1 cellular context compared by ENCODE assay signal in genomic region chr2:9763356-9764152, GRCh38.
TF ChIP-seq lines count a peak whose summit lies in the region.

No MANE protein-coding gene starts in this region.

TF ChIP-seq in K562, 482 proteins besides CTCF, POLR2A, EP300 and RAD21 (continued from another document):
- TF ChIP-seq CTCFL (IDR thresholded peaks at IDR 0.05; ENCODE audit: borderline replicate concordance, insufficient read depth, low read depth, low read length, poor library complexity, severe bottlenecking), result no peak
- TF ChIP-seq KLF10 (CRISPR knock-in tag; IDR thresholded peaks at IDR 0.05), result no peak
- TF ChIP-seq CREM (IDR thresholded peaks at IDR 0.05; ENCODE audit: low read depth), result peak; percentile 86
- 0 out of 2 replicates have a peak, but pooled peaks have one; percentile 27 for TF ChIP-seq NFIC (IDR thresholded peaks at IDR 0.05)
- no peak for TF ChIP-seq XRCC5 (IDR thresholded peaks at IDR 0.05; ENCODE audit: low read depth, low read length)
- no peak for TF ChIP-seq ZNF143 (CRISPR knock-in tag; IDR thresholded peaks at IDR 0.05)
- no peak for TF ChIP-seq ETS2 (tag; IDR thresholded peaks at IDR 0.05; ENCODE audit: borderline replicate concordance, poor library complexity, severe bottlenecking)
- TF ChIP-seq ZNF583 (CRISPR knock-in tag; IDR thresholded peaks at IDR 0.05), result no peak
- TF ChIP-seq MTA2 (IDR thresholded peaks at IDR 0.05; ENCODE audit: low read depth), result no peak
- peak; percentile 45; the same call in 1 of the 2 replicates for TF ChIP-seq TFAP4 (CRISPR knock-in tag; IDR thresholded peaks at IDR 0.05; ENCODE audit: borderline replicate concordance)
- no peak for TF ChIP-seq TFE3 (CRISPR knock-in tag; IDR thresholded peaks at IDR 0.05)
- no peak for TF ChIP-seq CBX2 (IDR thresholded peaks at IDR 0.05; ENCODE audit: insufficient read depth, low read length, poor library complexity, severe bottlenecking)
- no peak for TF ChIP-seq ZFP30 (CRISPR knock-in tag; IDR thresholded peaks at IDR 0.05; ENCODE audit: borderline replicate concordance)
- TF ChIP-seq UBTF (IDR thresholded peaks at IDR 0.05; ENCODE audit: borderline replicate concordance in 1 of 2, low read depth in 2 of 2, low read length in 2 of 2), result no peak
- TF ChIP-seq ZBTB26 (CRISPR knock-in tag; IDR thresholded peaks at IDR 0.05), result no peak
- TF ChIP-seq GATA2 (CRISPR knock-in tag; IDR thresholded peaks at IDR 0.05), result no peak
- TF ChIP-seq ZKSCAN1 (IDR thresholded peaks at IDR 0.05; ENCODE audit: low read depth, low read length), result peak; percentile 59; the same call in 1 of the 2 replicates
- no peak for TF ChIP-seq HMGXB4 (CRISPR knock-in tag; IDR thresholded peaks at IDR 0.05)
- TF ChIP-seq ELF2 (CRISPR knock-in tag; IDR thresholded peaks at IDR 0.05), result no peak
- TF ChIP-seq WHSC1 (IDR thresholded peaks at IDR 0.05; ENCODE audit: low read length), result no peak
- no peak for TF ChIP-seq ERF (CRISPR knock-in tag; IDR thresholded peaks at IDR 0.05)
- TF ChIP-seq KDM4B (IDR thresholded peaks at IDR 0.05; ENCODE audit: borderline replicate concordance in 2 of 2, low read depth in 1 of 2), result no peak
